In the genomic region with DNA sequence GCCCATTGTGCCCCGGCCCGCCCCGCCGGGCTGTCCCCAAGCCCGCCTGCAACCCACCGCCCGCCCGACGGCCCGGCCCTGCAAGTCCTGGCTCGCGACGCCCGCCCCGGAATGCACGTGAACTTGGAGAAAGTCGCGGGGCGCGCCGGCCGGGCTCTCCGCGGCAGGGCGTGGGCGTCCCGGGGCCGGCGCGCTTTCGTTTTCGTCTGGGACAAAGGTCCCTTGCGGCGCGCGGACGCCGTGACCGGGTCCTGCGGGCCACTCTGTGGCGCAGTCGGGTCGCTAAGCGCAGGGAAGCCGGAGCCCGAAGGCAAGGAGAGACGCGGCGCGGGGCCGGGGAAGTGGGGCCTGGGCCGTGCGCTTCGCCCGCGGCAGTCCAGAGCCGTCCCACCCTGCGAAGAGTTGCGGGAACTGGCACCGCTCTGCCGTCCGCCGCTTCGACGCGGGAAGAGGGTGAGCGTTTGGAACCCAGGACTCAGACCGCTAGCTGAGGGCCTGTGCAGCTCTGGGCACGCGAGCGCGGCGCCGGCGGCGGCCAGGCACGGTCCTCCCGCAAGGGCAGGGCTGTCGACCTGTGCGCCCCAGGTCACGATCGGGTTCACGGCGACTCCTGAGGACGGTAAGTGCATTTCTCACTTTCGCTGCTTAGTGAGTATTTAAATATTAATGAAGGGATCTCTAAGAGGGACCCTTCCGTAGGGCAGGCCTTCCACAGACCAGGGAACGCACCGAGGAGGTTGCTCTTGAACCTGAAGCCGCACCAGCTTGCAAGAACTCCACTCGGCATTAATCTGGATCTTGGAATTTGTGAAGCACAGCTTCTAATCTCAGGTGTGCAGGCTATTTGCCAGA, we compare ENCODE assay signal across 1 cellular context.
TF ChIP-seq lines count a peak whose summit lies in the region.

No MANE protein-coding gene starts in this region.

TF ChIP-seq in IMR-90, 13 proteins besides CTCF, POLR2A, EP300 and RAD21 (continued from another document):
- TF ChIP-seq MXI1 (IDR thresholded peaks at IDR 0.05; ENCODE audit: borderline replicate concordance, low read depth, low read length), result 0 out of 2 replicates have a peak, but pooled peaks have one; percentile 12
